In genomic region chr3:20097015-20097414, GRCh38 we compare ENCODE assay signal across 2 cellular contexts.
TF ChIP-seq lines count a peak whose summit lies in the region.

No MANE protein-coding gene starts in this region.

TF ChIP-seq in liver, 16 proteins besides CTCF, POLR2A, EP300 and RAD21:
- peak; percentile 45 for TF ChIP-seq FOXA2 (IDR thresholded peaks at IDR 0.05)
- TF ChIP-seq, protein P1, sequence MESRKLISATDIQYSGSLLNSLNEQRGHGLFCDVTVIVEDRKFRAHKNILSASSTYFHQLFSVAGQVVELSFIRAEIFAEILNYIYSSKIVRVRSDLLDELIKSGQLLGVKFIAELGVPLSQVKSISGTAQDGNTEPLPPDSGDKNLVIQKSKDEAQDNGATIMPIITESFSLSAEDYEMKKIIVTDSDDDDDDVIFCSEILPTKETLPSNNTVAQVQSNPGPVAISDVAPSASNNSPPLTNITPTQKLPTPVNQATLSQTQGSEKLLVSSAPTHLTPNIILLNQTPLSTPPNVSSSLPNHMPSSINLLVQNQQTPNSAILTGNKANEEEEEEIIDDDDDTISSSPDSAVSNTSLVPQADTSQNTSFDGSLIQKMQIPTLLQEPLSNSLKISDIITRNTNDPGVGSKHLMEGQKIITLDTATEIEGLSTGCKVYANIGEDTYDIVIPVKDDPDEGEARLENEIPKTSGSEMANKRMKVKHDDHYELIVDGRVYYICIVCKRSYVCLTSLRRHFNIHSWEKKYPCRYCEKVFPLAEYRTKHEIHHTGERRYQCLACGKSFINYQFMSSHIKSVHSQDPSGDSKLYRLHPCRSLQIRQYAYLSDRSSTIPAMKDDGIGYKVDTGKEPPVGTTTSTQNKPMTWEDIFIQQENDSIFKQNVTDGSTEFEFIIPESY (IDR thresholded peaks at IDR 0.05), result no peak
- TF ChIP-seq HNF4A (conservative IDR thresholded peaks at IDR 0.05), result peak; percentile 53 to 69
- TF ChIP-seq RXRA (IDR thresholded peaks at IDR 0.05), result peak; percentile 46 to 69
- TF ChIP-seq, protein P2, sequence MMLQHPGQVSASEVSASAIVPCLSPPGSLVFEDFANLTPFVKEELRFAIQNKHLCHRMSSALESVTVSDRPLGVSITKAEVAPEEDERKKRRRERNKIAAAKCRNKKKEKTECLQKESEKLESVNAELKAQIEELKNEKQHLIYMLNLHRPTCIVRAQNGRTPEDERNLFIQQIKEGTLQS (IDR thresholded peaks at IDR 0.05), result peak; percentile 29
- peak; percentile 25 for TF ChIP-seq SP1 (IDR thresholded peaks at IDR 0.05)
- peak; percentile 82 to 94 for TF ChIP-seq JUND (IDR thresholded peaks at IDR 0.05)
- TF ChIP-seq YY1 (IDR thresholded peaks at IDR 0.05), result no peak
- no peak for TF ChIP-seq MAX (IDR thresholded peaks at IDR 0.05)
- TF ChIP-seq GABPA (IDR thresholded peaks at IDR 0.05 in 1 of 2, conservative IDR thresholded peaks at IDR 0.05 in 1 of 2), result no peak
- peak; percentile 46 for TF ChIP-seq REST (IDR thresholded peaks at IDR 0.05)
- TF ChIP-seq HNF4G (IDR thresholded peaks at IDR 0.05), result no peak
- TF ChIP-seq TAF1 (conservative IDR thresholded peaks at IDR 0.05), result no peak
- TF ChIP-seq NR2F2 (IDR thresholded peaks at IDR 0.05), result no peak
- peak; percentile 21 to 78 for TF ChIP-seq EGR1 (IDR thresholded peaks at IDR 0.05; ENCODE audit: low read depth in 2 of 2)
- no peak for TF ChIP-seq FOXA1 (IDR thresholded peaks at IDR 0.05)

TF ChIP-seq in HepG2, 621 proteins besides CTCF, POLR2A, EP300 and RAD21:
- TF ChIP-seq PHF21A (CRISPR knock-in tag; IDR thresholded peaks at IDR 0.05) (no peak), FOXK1 (CRISPR knock-in tag; IDR thresholded peaks at IDR 0.05; ENCODE audit: borderline replicate concordance, low read depth) (no peak), ADNP (CRISPR knock-in tag; IDR thresholded peaks at IDR 0.05) (no peak), FUBP1 (CRISPR knock-in tag; IDR thresholded peaks at IDR 0.05; ENCODE audit: borderline replicate concordance) (no peak), POGZ (CRISPR knock-in tag; IDR thresholded peaks at IDR 0.05) (no peak), ZNF879 (CRISPR knock-in tag; IDR thresholded peaks at IDR 0.05) (no peak), NR0B2 (CRISPR knock-in tag; IDR thresholded peaks at IDR 0.05) (no peak), ZNF383 (CRISPR knock-in tag; IDR thresholded peaks at IDR 0.05; ENCODE audit: borderline replicate concordance) (no peak), SPEN (CRISPR knock-in tag; IDR thresholded peaks at IDR 0.05; ENCODE audit: low read depth) (no peak), ZSCAN20 (CRISPR knock-in tag; IDR thresholded peaks at IDR 0.05; ENCODE audit: borderline replicate concordance) (no peak), KMT2A (CRISPR knock-in tag; IDR thresholded peaks at IDR 0.05) (no peak), PLRG1 (conservative IDR thresholded peaks at IDR 0.05) (no peak), ZBTB44 (CRISPR knock-in tag; IDR thresholded peaks at IDR 0.05) (no peak)
TF ChIP-seq in HepG2: peak in this region for 0.
